ENCODE assay signal across 21 cellular contexts in genomic region chr18:5534845-5535244, GRCh38.
"Had no signal": no experiment of that assay in that cellular context is flagged by ENCODE, and none has a peak within 500 bp of the region (broad histone marks: within the 10 kb centered on the region; RNA-seq: fewer than 3 reads in every experiment).

No MANE protein-coding gene starts in this region.

- DNase-seq: activated CD8-positive, alpha-beta memory T cell treated with anti-CD3 and anti-CD28 coated beads, Interleukin-2, amount 50 U/mL, for 48 hours; amniotic stem cell; brain microvascular endothelial cell; effector CD8-positive, alpha-beta T cell; islet precursor cell; left ventricle myocardium inferior; naive B cell; psoas muscle; right lobe of liver; spleen; stomach; T-cell; T-helper 9 cell; testis; upper lobe of left lung had no signal

- H3K27ac ChIP-seq: brain microvascular endothelial cell, gastroesophageal sphincter, left ventricle myocardium inferior, neural progenitor cell, psoas muscle, right lobe of liver, SK-N-MC, spleen, stomach, testis, upper lobe of left lung had no signal

- H2AFZ ChIP-seq: neural progenitor cell had no signal

- H3K9me3 ChIP-seq: gastroesophageal sphincter, left ventricle myocardium inferior, psoas muscle, right lobe of liver, spleen, stomach, testis, upper lobe of left lung had no signal

- H3K36me3 Mint-ChIP-seq: activated naive CD4-positive, alpha-beta T cell treated with anti-CD3 and anti-CD28 coated beads, Interleukin-2, amount 50 U/mL, for 24 hours; naive B cell; neural progenitor cell; T-cell had no signal

- H3K4me3 ChIP-seq: gastroesophageal sphincter, left ventricle myocardium inferior, neural progenitor cell, psoas muscle, right lobe of liver, SK-N-MC, spleen, stomach, testis, upper lobe of left lung had no signal

- H3K27me3 ChIP-seq: brain microvascular endothelial cell, gastroesophageal sphincter, right lobe of liver, stomach, testis, upper lobe of left lung had no signal

- H3K4me2 ChIP-seq: neural progenitor cell had no signal

- ATAC-seq: activated CD4-positive, CD25-positive, alpha-beta regulatory T cell treated with anti-CD3 and anti-CD28 coated beads, Interleukin-2, amount 50 U/mL, for 24 hours; gastroesophageal sphincter; psoas muscle; right lobe of liver; T-cell had no signal

- H3K4me3 Mint-ChIP-seq: activated naive CD4-positive, alpha-beta T cell treated with anti-CD3 and anti-CD28 coated beads, Interleukin-2, amount 50 U/mL, for 24 hours; naive B cell; neural progenitor cell; T-cell had no signal

- H3K36me3 ChIP-seq: brain microvascular endothelial cell, gastroesophageal sphincter, left ventricle myocardium inferior, neural progenitor cell, right lobe of liver, spleen, stomach, upper lobe of left lung had no signal

- H3K9me3 Mint-ChIP-seq: activated naive CD4-positive, alpha-beta T cell treated with anti-CD3 and anti-CD28 coated beads, Interleukin-2, amount 50 U/mL, for 24 hours; activated T-helper 2 cell treated with anti-CD3 and anti-CD28 coated beads, Interferon-gamma antibody, Interleukin-2, Interleukin-4, amounts not matched to agents 10 μg/mL and 5 μg/mL and 100 μg/mL, durations not matched to agents 14 hours and 24 hours and 36 hours; neural progenitor cell; T-cell had no signal

- H3K27ac Mint-ChIP-seq: activated naive CD4-positive, alpha-beta T cell treated with anti-CD3 and anti-CD28 coated beads, Interleukin-2, amount 50 U/mL, for 24 hours; activated T-helper 2 cell treated with anti-CD3 and anti-CD28 coated beads, Interferon-gamma antibody, Interleukin-2, Interleukin-4, amounts not matched to agents 10 μg/mL and 5 μg/mL and 100 μg/mL, durations not matched to agents 14 hours and 24 hours and 36 hours; neural progenitor cell; T-cell had no signal

- H3K4me1 Mint-ChIP-seq: activated naive CD4-positive, alpha-beta T cell treated with anti-CD3 and anti-CD28 coated beads, Interleukin-2, amount 50 U/mL, for 24 hours; naive B cell; T-cell had no signal

- H3K9ac ChIP-seq: neural progenitor cell had no signal

- H3K4me1 ChIP-seq: left ventricle myocardium inferior, psoas muscle, right lobe of liver, spleen, stomach, upper lobe of left lung had no signal
